25 cellular contexts compared by ENCODE assay signal in the genomic region with DNA sequence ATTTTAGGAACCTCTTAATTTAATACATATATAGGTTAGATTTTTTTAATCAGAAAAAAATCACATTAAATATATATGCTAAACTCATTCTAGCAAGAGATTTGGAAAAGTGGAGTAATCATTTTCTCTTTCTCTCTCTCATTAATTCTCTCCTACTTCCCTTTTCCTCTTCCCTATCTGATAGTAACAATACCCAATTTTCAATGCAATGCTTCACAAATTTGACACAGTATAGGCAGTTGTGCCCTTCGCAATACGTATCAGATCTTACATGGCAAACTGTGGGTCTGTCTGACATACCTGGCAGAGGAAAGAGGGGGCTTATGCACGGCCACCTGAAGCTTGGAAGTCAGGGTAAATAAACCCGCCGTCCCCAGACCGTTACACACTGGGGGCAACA.
"Had no signal": no experiment of that assay in that cellular context is flagged by ENCODE, and none has a peak within 500 bp of the region (broad histone marks: within the 10 kb centered on the region; RNA-seq: fewer than 3 reads in every experiment).

No MANE protein-coding gene starts in this region.

- FAIRE-seq: K562 had no signal

- ATAC-seq: activated CD8-positive, alpha-beta memory T cell treated with anti-CD3 and anti-CD28 coated beads, Interleukin-2, amount 10 ng/mL, durations not matched to agents 7 days and 5 days; WTC11 had no signal

- H3K4me1 ChIP-seq: breast epithelium, Peyer's patch had no signal

- H3K27me3 ChIP-seq: breast epithelium, Peyer's patch had no signal

- H3K4me3 ChIP-seq: breast epithelium, K562, Peyer's patch had no signal

- H3K27ac ChIP-seq: breast epithelium, Peyer's patch, RWPE1 had no signal

- H3K36me3 ChIP-seq: breast epithelium, Peyer's patch had no signal

- DNase-seq: activated CD4-positive, alpha-beta T cell treated with anti-CD3 and anti-CD28 coated beads for 48 hours; activated CD4-positive, alpha-beta T cell treated with anti-CD3 and anti-CD28 coated beads, Interleukin-2, amount 50 U/mL, for 48 hours; activated CD4-positive, CD25-positive, alpha-beta regulatory T cell treated with anti-CD3 and anti-CD28 coated beads, Interleukin-2, amount 50 U/mL, for 72 hours; activated CD8-positive, alpha-beta memory T cell treated with anti-CD3 and anti-CD28 coated beads, Interleukin-2, amount 10 ng/mL, durations not matched to agents 7 days and 5 days; activated effector memory CD4-positive, alpha-beta T cell treated with Interleukin-2 at 50 U/mL for 16 hours; activated naive CD4-positive, alpha-beta T cell; activated T-cell treated with anti-CD3 and anti-CD28 coated beads, Interleukin-2, amount 50 U/mL, for 24 hours; aorta; caudate nucleus; Karpas-422; MM.1S; NCI-H1105; NCI-H1436; NCI-H1694 treated with DMSO at 0.1 percent for 48 hours; NCI-H2029 treated with DMSO at 0.1 percent for 48 hours; NCI-H510A treated with DMSO at 0.1 percent for 48 hours; NCI-H69; NK-92 treated with Interleukin-12 subunit alpha and Interleukin-12 subunit beta, amount 100 ng/mL, for 24 hours; Peyer's patch; Right ventricle myocardium superior; T-helper 1 cell had no signal
